16 cellular contexts compared by ENCODE assay signal in the genomic region with DNA sequence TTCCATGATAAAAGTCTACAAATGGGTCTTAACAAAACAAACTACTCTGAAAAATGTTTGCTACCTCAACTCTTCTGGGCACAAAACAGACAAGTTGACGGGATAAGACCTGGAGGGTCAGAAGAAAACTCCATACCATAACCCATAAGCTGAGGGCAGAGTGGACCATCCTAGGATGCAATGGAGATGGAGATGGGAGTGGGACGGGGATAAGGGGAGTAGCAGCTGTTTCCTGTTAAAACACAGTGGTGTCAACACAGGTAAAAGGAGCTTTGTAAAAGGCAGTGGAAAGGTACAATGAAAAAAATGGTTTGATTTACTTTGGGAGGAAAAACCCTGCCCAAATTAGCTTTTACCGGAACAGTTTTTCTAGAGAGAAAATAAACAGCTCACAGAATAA. TPM values are rescaled to one million over a fixed set of nuclear protein-coding genes. Genes with fewer than 3 reads are reported as not detected.
DNase-seq lines count a peak whose midpoint lies in the region; ATAC-seq and TF ChIP-seq lines count a peak whose summit lies in the region.
"Had no signal": no experiment of that assay in that cellular context is flagged by ENCODE, and none has a peak within 500 bp of the region (broad histone marks: within the 10 kb centered on the region; RNA-seq: fewer than 3 reads in every experiment).

No MANE protein-coding gene starts in this region.

- TF ChIP-seq CTCF in HFFc6 (IDR thresholded peaks at IDR 0.05) = no peak
- TF ChIP-seq CTCF in osteocyte (IDR thresholded peaks at IDR 0.05) = no peak

- POLR2A ChIA-PET in activated CD8-positive, alpha-beta T cell treated with anti-CD3 and anti-CD28 coated beads, Interleukin-2, amount 10 ng/mL, durations not matched to agents 7 days and 5 days (lab: Charles Lee) = no interaction called here

- CTCF ChIA-PET in activated CD8-positive, alpha-beta T cell treated with anti-CD3 and anti-CD28 coated beads, Interleukin-2, amount 10 ng/mL, durations not matched to agents 7 days and 5 days (lab: Charles Lee) = interaction anchor here (1.4 to 1.6 kb wide), 2 partner anchors 9 to 11 kb away, joined by 5 to 7 read pairs; no protein-coding TSS in a partner anchor

- peak overlapping the region; percentile 61 for H3K27ac ChIP-seq in epithelial cell of prostate
- H3K27ac ChIP-seq: BLaER1 had no signal

- DNase-seq in HFFc6 (no peak), NCI-H748 treated with DMSO at 0.1 percent for 48 hours (lab: John Stamatoyannopoulos, UW) (peak; percentile 9), epithelial cell of prostate (ENCODE audit: low read depth, low spot score) (no peak), osteocyte (ENCODE audit: extremely low spot score, unreplicated experiment) (no peak), GM19240 (ENCODE audit: insufficient read length, low spot score) (no peak), AML-193 (lab: John Stamatoyannopoulos, UW) (no peak)
- no peak for DNase-seq in activated CD8-positive, alpha-beta T cell treated with anti-CD3 and anti-CD28 coated beads, Interleukin-2, amount 10 ng/mL, durations not matched to agents 7 days and 5 days
- DNase-seq: CD8-positive, alpha-beta T cell; GDM1; Kasumi-1; NCI-H1105 treated with DMSO at 0.1 percent for 48 hours; NCI-H187 treated with DMSO at 0.1 percent for 48 hours; NCI-H2171 had no signal

- H3K36me3 Mint-ChIP-seq in HFFc6 (ENCODE audit: low read depth) = peaks cover 62% of the 10 kb centered on the region
- peaks cover 44% of the 10 kb centered on the region for H3K36me3 Mint-ChIP-seq in osteocyte (ENCODE audit: unreplicated experiment)
- H3K36me3 Mint-ChIP-seq in activated CD8-positive, alpha-beta T cell treated with anti-CD3 and anti-CD28 coated beads, Interleukin-2, amount 10 ng/mL, durations not matched to agents 7 days and 5 days (ENCODE audit: low read depth) = peaks cover 64% of the 10 kb centered on the region

- H3K4me3 Mint-ChIP-seq in HFFc6 (no peak overlapping the region), osteocyte (ENCODE audit: unreplicated experiment) (no peak overlapping the region)
- H3K4me3 Mint-ChIP-seq in activated CD8-positive, alpha-beta T cell treated with anti-CD3 and anti-CD28 coated beads, Interleukin-2, amount 10 ng/mL, durations not matched to agents 7 days and 5 days = no peak overlapping the region
- H3K4me3 Mint-ChIP-seq: CD8-positive, alpha-beta T cell; IgD-negative memory B cell had no signal

- no peak for ATAC-seq in activated CD8-positive, alpha-beta T cell treated with anti-CD3 and anti-CD28 coated beads, Interleukin-2, amount 10 ng/mL, durations not matched to agents 7 days and 5 days
- ATAC-seq: CD8-positive, alpha-beta T cell; GM12878 had no signal

- H3K27me3 Mint-ChIP-seq in HFFc6 (ENCODE audit: insufficient read depth) (peaks cover 2% of the 10 kb centered on the region; the same call in 1 of the 2 replicates), osteocyte (ENCODE audit: unreplicated experiment) (no peaks in the 10 kb centered on the region)
- H3K27me3 Mint-ChIP-seq in activated CD8-positive, alpha-beta T cell treated with anti-CD3 and anti-CD28 coated beads, Interleukin-2, amount 10 ng/mL, durations not matched to agents 7 days and 5 days (ENCODE audit: low read depth) = no peaks in the 10 kb centered on the region
- H3K27me3 Mint-ChIP-seq: IgD-negative memory B cell had no signal

- H3K9me3 Mint-ChIP-seq in HFFc6 = no peaks in the 10 kb centered on the region
- H3K9me3 Mint-ChIP-seq in osteocyte (ENCODE audit: unreplicated experiment) = no peaks in the 10 kb centered on the region
- no peaks in the 10 kb centered on the region for H3K9me3 Mint-ChIP-seq in activated CD8-positive, alpha-beta T cell treated with anti-CD3 and anti-CD28 coated beads, Interleukin-2, amount 10 ng/mL, durations not matched to agents 7 days and 5 days (ENCODE audit: insufficient read depth)
- H3K9me3 Mint-ChIP-seq: CD8-positive, alpha-beta T cell; IgD-negative memory B cell had no signal

- peaks cover 73% of the 10 kb centered on the region for H3K4me1 Mint-ChIP-seq in HFFc6 (ENCODE audit: low read depth)
- H3K4me1 Mint-ChIP-seq in osteocyte (ENCODE audit: unreplicated experiment) = peaks cover 12% of the 10 kb centered on the region
- no peaks in the 10 kb centered on the region for H3K4me1 Mint-ChIP-seq in activated CD8-positive, alpha-beta T cell treated with anti-CD3 and anti-CD28 coated beads, Interleukin-2, amount 10 ng/mL, durations not matched to agents 7 days and 5 days (ENCODE audit: low read depth)
- H3K4me1 Mint-ChIP-seq: IgD-negative memory B cell had no signal

- peak overlapping the region; percentile 67 for H3K27ac Mint-ChIP-seq in HFFc6
- peak overlapping the region; percentile 6 for H3K27ac Mint-ChIP-seq in osteocyte (ENCODE audit: unreplicated experiment)
- H3K27ac Mint-ChIP-seq in activated CD8-positive, alpha-beta T cell treated with anti-CD3 and anti-CD28 coated beads, Interleukin-2, amount 10 ng/mL, durations not matched to agents 7 days and 5 days = no peak overlapping the region
- H3K27ac Mint-ChIP-seq: CD8-positive, alpha-beta T cell; IgD-negative memory B cell had no signal

RNA-seq across cellular contexts. Expression of a gene that starts 41.6 kb away (rescaled TPM):
- total RNA-seq in HFFc6 (2021; fragmentation: NEBNext Ultra II Directional; extraction: Animal tissue kit (Norgen Biotek cat#: 25700)) = 100 to 1,000 TPM in 2 of 6 experiments, 10 to 100 TPM in 4; 86.0 to 106 (median 92.1) TPM
- total RNA-seq in osteocyte = 20.9 and 23.0 TPM in 2 replicates
- total RNA-seq in activated CD8-positive, alpha-beta T cell treated with anti-CD3 and anti-CD28 coated beads, Interleukin-2, amount 10 ng/mL, durations not matched to agents 7 days and 5 days = 10 to 100 TPM; 46.5 TPM
